Comparison of ENCODE assay signal across 27 cellular contexts in the genomic region with DNA sequence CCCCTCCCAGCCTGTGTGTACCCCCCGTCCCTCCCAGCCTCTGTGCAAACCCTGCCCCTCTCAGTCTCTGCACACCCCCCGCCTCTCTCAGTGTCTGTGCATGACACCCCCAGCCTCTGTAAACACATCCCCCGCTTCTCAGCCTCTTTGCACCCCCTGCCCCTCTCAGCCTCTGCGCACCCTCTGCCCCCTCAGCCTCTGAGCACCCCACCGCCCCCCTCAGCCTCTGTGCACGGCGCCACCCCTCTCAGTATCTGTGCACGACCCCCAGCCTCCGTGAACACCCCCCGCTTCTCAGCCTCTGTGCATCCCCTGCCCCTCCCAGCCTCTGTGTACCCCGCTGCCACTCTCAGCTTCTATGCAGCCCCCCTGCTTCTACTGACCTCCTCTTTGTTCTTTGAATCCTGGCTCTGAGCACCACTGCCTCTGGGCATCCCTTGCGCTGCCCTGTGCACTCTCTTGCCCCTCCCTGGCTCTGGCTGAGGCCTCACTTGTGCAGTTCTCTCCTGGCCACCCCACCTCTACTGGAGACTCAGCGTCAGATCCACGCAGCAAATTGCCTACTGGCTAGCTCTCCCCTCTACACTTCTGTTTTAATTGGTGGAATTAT.
"Had no signal": no experiment of that assay in that cellular context is flagged by ENCODE, and none has a peak within 500 bp of the region (broad histone marks: within the 10 kb centered on the region; RNA-seq: fewer than 3 reads in every experiment).

No MANE protein-coding gene starts in this region.

- H3K4me1 Mint-ChIP-seq: activated CD4-positive, alpha-beta T cell treated with anti-CD3 and anti-CD28 coated beads, Interleukin-2, amount 10 ng/mL, durations not matched to agents 7 days and 5 days; activated naive CD4-positive, alpha-beta T cell treated with anti-CD3 and anti-CD28 coated beads, Interleukin-2, amount 10 ng/mL, durations not matched to agents 7 days and 5 days; activated naive CD8-positive, alpha-beta T cell treated with anti-CD3 and anti-CD28 coated beads for 36 hours had no signal

- H3K27me3 Mint-ChIP-seq: activated CD4-positive, alpha-beta T cell treated with anti-CD3 and anti-CD28 coated beads, Interleukin-2, amount 10 ng/mL, durations not matched to agents 7 days and 5 days; activated naive CD4-positive, alpha-beta T cell treated with anti-CD3 and anti-CD28 coated beads, Interleukin-2, amount 10 ng/mL, durations not matched to agents 7 days and 5 days had no signal

- H3K27ac Mint-ChIP-seq: activated CD4-positive, alpha-beta memory T cell treated with anti-CD3 and anti-CD28 coated beads for 36 hours; activated CD4-positive, alpha-beta T cell treated with anti-CD3 and anti-CD28 coated beads, Interleukin-2, amount 10 ng/mL, durations not matched to agents 7 days and 5 days; activated naive CD4-positive, alpha-beta T cell treated with anti-CD3 and anti-CD28 coated beads, Interleukin-2, amount 10 ng/mL, durations not matched to agents 7 days and 5 days; activated naive CD8-positive, alpha-beta T cell treated with anti-CD3 and anti-CD28 coated beads for 36 hours; activated T-cell treated with anti-CD3 and anti-CD28 coated beads, Interleukin-2, amount 50 U/mL, for 24 hours had no signal

- DNase-seq: activated CD4-positive, alpha-beta memory T cell treated with anti-CD3 and anti-CD28 coated beads for 36 hours; activated CD4-positive, alpha-beta T cell treated with anti-CD3 and anti-CD28 coated beads, Interleukin-2, amount 10 ng/mL, durations not matched to agents 7 days and 5 days; activated CD4-positive, CD25-positive, alpha-beta regulatory T cell; activated gamma-delta T cell treated with Interleukin-2 at 50 U/mL for 16 hours; activated naive CD4-positive, alpha-beta T cell treated with anti-CD3 and anti-CD28 coated beads, Interleukin-2, amount 10 ng/mL, durations not matched to agents 7 days and 5 days; activated naive CD8-positive, alpha-beta T cell treated with anti-CD3 and anti-CD28 coated beads for 36 hours; activated T-cell treated with anti-CD3 and anti-CD28 coated beads, Interleukin-2, amount 50 U/mL, for 24 hours; adrenal gland; anterior cingulate cortex; NCI-H1092; NCI-H1417; NCI-H1930; NCI-H2171; NCI-H226; NCI-H526; NCI-H774; NK-92 treated with Interleukin-12 subunit alpha and Interleukin-12 subunit beta, amount 100 ng/mL, for 24 hours; OCI-M1; RPMI8226; SJCRH30; T-helper 1 cell had no signal

- H3K4me3 Mint-ChIP-seq: activated CD4-positive, alpha-beta memory T cell treated with anti-CD3 and anti-CD28 coated beads for 36 hours; activated CD4-positive, alpha-beta T cell treated with anti-CD3 and anti-CD28 coated beads, Interleukin-2, amount 10 ng/mL, durations not matched to agents 7 days and 5 days; activated naive CD4-positive, alpha-beta T cell treated with anti-CD3 and anti-CD28 coated beads, Interleukin-2, amount 10 ng/mL, durations not matched to agents 7 days and 5 days; activated naive CD8-positive, alpha-beta T cell treated with anti-CD3 and anti-CD28 coated beads for 36 hours; activated T-cell treated with anti-CD3 and anti-CD28 coated beads, Interleukin-2, amount 50 U/mL, for 24 hours had no signal

- H3K27me3 ChIP-seq: SJCRH30 had no signal

- H3K9me3 ChIP-seq: adrenal gland, breast epithelium, SJCRH30, SK-N-SH had no signal

- H3K4me3 ChIP-seq: adrenal gland, breast epithelium, SJCRH30 had no signal

- ATAC-seq: Panc1, Right ventricle myocardium inferior had no signal

- H3K27ac ChIP-seq: adrenal gland, breast epithelium, KMS-11, SJCRH30, VCaP had no signal

- H3K36me3 ChIP-seq: adrenal gland, breast epithelium, SJCRH30 had no signal

- H3K9me3 Mint-ChIP-seq: activated CD4-positive, alpha-beta memory T cell treated with anti-CD3 and anti-CD28 coated beads for 36 hours; activated CD4-positive, alpha-beta T cell treated with anti-CD3 and anti-CD28 coated beads, Interleukin-2, amount 10 ng/mL, durations not matched to agents 7 days and 5 days; activated naive CD8-positive, alpha-beta T cell treated with anti-CD3 and anti-CD28 coated beads for 36 hours; activated T-cell treated with anti-CD3 and anti-CD28 coated beads, Interleukin-2, amount 50 U/mL, for 24 hours had no signal

- H3K4me1 ChIP-seq: adrenal gland, breast epithelium, SJCRH30 had no signal

- H3K36me3 Mint-ChIP-seq: activated CD4-positive, alpha-beta memory T cell treated with anti-CD3 and anti-CD28 coated beads for 36 hours; activated naive CD4-positive, alpha-beta T cell treated with anti-CD3 and anti-CD28 coated beads, Interleukin-2, amount 10 ng/mL, durations not matched to agents 7 days and 5 days; activated naive CD8-positive, alpha-beta T cell treated with anti-CD3 and anti-CD28 coated beads for 36 hours had no signal
